ENCODE assay signal across 9 cellular contexts in the genomic region with DNA sequence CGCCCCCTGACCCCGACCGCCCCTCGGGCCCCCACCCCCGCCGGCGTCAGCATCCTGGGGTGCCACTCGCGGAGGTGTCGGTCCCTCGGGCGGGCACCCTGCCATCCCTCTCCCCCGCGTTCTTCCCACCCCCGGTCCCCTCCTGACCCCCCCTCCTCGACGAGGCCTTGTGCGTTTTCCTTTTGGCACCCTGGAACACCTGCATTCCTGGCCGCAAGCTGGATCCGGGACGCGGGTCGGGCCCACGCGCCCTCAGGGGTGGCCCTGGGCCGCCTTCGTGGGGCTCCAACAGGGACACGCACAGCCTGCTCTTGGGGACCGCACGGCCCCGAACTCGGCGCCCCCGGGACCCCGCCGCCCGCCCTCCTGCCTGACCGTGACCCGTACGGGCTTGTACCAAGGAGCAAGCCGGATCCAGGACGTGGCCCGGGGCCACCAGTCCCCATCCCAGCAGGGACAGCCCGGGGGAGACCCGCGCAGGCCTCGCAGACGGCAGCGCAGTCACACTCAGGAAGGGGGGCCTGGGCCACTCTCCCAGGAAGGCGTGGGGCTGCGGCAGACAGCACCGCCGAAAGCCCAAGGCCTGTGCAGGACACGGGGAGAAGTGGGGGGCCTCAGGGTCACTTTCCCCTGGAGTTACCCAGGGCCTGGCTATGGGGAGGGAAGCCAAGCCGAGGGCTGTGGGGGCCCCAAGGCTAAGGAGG. TPM values are rescaled to one million over a fixed set of nuclear protein-coding genes. Genes with fewer than 3 reads are reported as not detected.
A peak's percentile ranks its signal among the peaks of the same experiment; 100 is the strongest.
DNase-seq lines count a peak whose midpoint lies in the region; ATAC-seq, FAIRE-seq and TF ChIP-seq lines count a peak whose summit lies in the region.
"Had no signal": no experiment of that assay in that cellular context is flagged by ENCODE, and none has a peak within 500 bp of the region (broad histone marks: within the 10 kb centered on the region; RNA-seq: fewer than 3 reads in every experiment).

No MANE protein-coding gene starts in this region.

- peaks cover 2% of the 10 kb centered on the region for H3K36me3 Mint-ChIP-seq in activated CD4-positive, alpha-beta memory T cell treated with anti-CD3 and anti-CD28 coated beads for 36 hours

- H3K27ac Mint-ChIP-seq in activated CD4-positive, alpha-beta memory T cell treated with anti-CD3 and anti-CD28 coated beads for 36 hours: no peak overlapping the region

- no peaks in the 10 kb centered on the region for H4K20me1 ChIP-seq in GM23248 (ENCODE audit: insufficient read depth)

- H3K79me2 ChIP-seq in GM23248 (ENCODE audit: insufficient read depth): no peaks in the 10 kb centered on the region

- peak overlapping the region; percentile 74 for H3K4me3 ChIP-seq in GM23248
- H3K4me3 ChIP-seq in cardiac muscle cell: peak overlapping the region; percentile 96
- H3K4me3 ChIP-seq in skeletal muscle cell (ENCODE audit: low read depth, low read length): peak overlapping the region; percentile 59

- CTCF ChIA-PET in activated CD4-positive, alpha-beta memory T cell treated with anti-CD3 and anti-CD28 coated beads for 36 hours (lab: Charles Lee): interaction anchor here (1.0 kb wide), 1 partner anchor 49 kb away, joined by 4 read pairs; no protein-coding TSS in a partner anchor

- H3K36me3 ChIP-seq in GM23248 (ENCODE audit: low read depth): no peaks in the 10 kb centered on the region
- no peaks in the 10 kb centered on the region for H3K36me3 ChIP-seq in cardiac muscle cell

- no peaks in the 10 kb centered on the region for H3K9me3 ChIP-seq in GM23248 (ENCODE audit: low read depth)
- no peaks in the 10 kb centered on the region for H3K9me3 ChIP-seq in cardiac muscle cell (ENCODE audit: low read depth)

- 25 to 37% methylated on average over 31 to 44 of the region's 55 CpGs for WGBS in GM23248 (ENCODE audit: low coverage in 1 of 2, low lambda C conversion rate in 2 of 2, missing lambda C conversion rate in 2 of 2), 2 experiments

- intact Hi-C loops in activated CD4-positive, alpha-beta memory T cell treated with anti-CD3 and anti-CD28 coated beads for 36 hours (cut with micrococcal nuclease): loop anchor here (1.0 kb wide), 1 partner anchor 8 kb away; no protein-coding TSS in a partner anchor

- no peaks in the 10 kb centered on the region for H3F3A ChIP-seq in GM23248 (ENCODE audit: insufficient read depth)

- in situ Hi-C loops in GM23248 (cut with MboI): no loop called here

- peak; percentile 19 for DNase-seq in GM23248
- DNase-seq in activated CD4-positive, alpha-beta memory T cell treated with anti-CD3 and anti-CD28 coated beads for 36 hours: peak; percentile 12
- no peak for DNase-seq in cardiac muscle cell (ENCODE audit: low read depth in 1 of 2, low spot score in 1 of 2)
- DNase-seq in skeletal muscle cell (ENCODE audit: low read depth): no peak
- no peak for DNase-seq in NCI-H2227 treated with DMSO at 0.1 percent for 48 hours (lab: John Stamatoyannopoulos, UW)
- no peak for DNase-seq in HTR-8/SVneo (ENCODE audit: insufficient read length, low spot score)

- peak overlapping the region; percentile 63 for H3K4me2 ChIP-seq in GM23248 (ENCODE audit: unreplicated experiment)

- H3K9me2 ChIP-seq in GM23248 (ENCODE audit: insufficient read depth): no peaks in the 10 kb centered on the region

- H3K4me1 ChIP-seq in GM23248 (ENCODE audit: insufficient read depth): no peaks in the 10 kb centered on the region
- H3K4me1 ChIP-seq in cardiac muscle cell (ENCODE audit: low read depth): peaks cover 11% of the 10 kb centered on the region

- POLR2A ChIA-PET in activated CD4-positive, alpha-beta memory T cell treated with anti-CD3 and anti-CD28 coated beads for 36 hours (lab: Charles Lee): no interaction called here

- H3K4me1 Mint-ChIP-seq in activated CD4-positive, alpha-beta memory T cell treated with anti-CD3 and anti-CD28 coated beads for 36 hours (ENCODE audit: low read depth): peaks cover 23% of the 10 kb centered on the region

- no peak for FAIRE-seq in HTR-8/SVneo (lab: Jason Lieb, UNC)
- FAIRE-seq: TTC549 had no signal

- no peak for TF ChIP-seq CTCF in cardiac muscle cell (IDR thresholded peaks at IDR 0.05; ENCODE audit: low read depth, low read length)

- H3K4me3 Mint-ChIP-seq in activated CD4-positive, alpha-beta memory T cell treated with anti-CD3 and anti-CD28 coated beads for 36 hours: peak overlapping the region; percentile 48

- no peaks in the 10 kb centered on the region for H3K27me3 Mint-ChIP-seq in activated CD4-positive, alpha-beta memory T cell treated with anti-CD3 and anti-CD28 coated beads for 36 hours

- H3K27me3 ChIP-seq in GM23248 (replicated peaks; ENCODE audit: insufficient read depth) (no peaks in the 10 kb centered on the region), cardiac muscle cell (no peaks in the 10 kb centered on the region)

- H3K9ac ChIP-seq in GM23248: peak overlapping the region; percentile 76

- no peaks in the 10 kb centered on the region for H3K9me3 Mint-ChIP-seq in activated CD4-positive, alpha-beta memory T cell treated with anti-CD3 and anti-CD28 coated beads for 36 hours

- H2AFZ ChIP-seq in GM23248: peak overlapping the region; percentile 41; the same call in 1 of the 2 replicates

- no peak overlapping the region for H3K27ac ChIP-seq in GM23248
- H3K27ac ChIP-seq in cardiac muscle cell: no peak overlapping the region

- ATAC-seq in HG03280 (IDR thresholded peaks at IDR 0.05; ENCODE audit: unreplicated experiment): no peak
- ATAC-seq in HG03521 (IDR thresholded peaks at IDR 0.05; ENCODE audit: unreplicated experiment): no peak

RNA-seq across cellular contexts. Expression of gene SLC19A1, which starts 0.6 kb away (rescaled TPM):
- 6.8 and 7.8 TPM in 2 replicates for total RNA-seq in GM23248 (2014; rRNA removed; shearing (Covaris generic))
- polyA plus RNA-seq in GM23248 (2016; fragmentation: Nextera tagmentation; extraction: Ambion mirVana): 7.8 and 8.4 TPM in 2 replicates
- total RNA-seq in activated CD4-positive, alpha-beta memory T cell treated with anti-CD3 and anti-CD28 coated beads for 36 hours: 10 to 100 TPM; 29.2 to 30.3 TPM
- total RNA-seq in cardiac muscle cell: 19.5 and 25.4 TPM in 2 replicates
- polyA plus RNA-seq in cardiac muscle cell: 35.1 and 50.3 TPM in 2 replicates

Comparison
In these comparisons a context has a peak if more than half of its experiments do, and no peak if none do; other contexts are left out.
1. DNase-seq: peak in GM23248 (single experiment) and activated CD4-positive, alpha-beta memory T cell treated with anti-CD3 and anti-CD28 coated beads for 36 hours (single experiment); none in cardiac muscle cell (0 of 2), skeletal muscle cell (single experiment), NCI-H2227 treated with DMSO at 0.1 percent for 48 hours (single experiment) and HTR-8/SVneo (single experiment).
2. Peak in every context shown above with its lines, with median percentiles within 50 percentile points of each other: H3K4me3 ChIP-seq.